ENCODE assay signal across 13 cellular contexts in genomic region chr11:83725718-83726117, GRCh38.
DNase-seq lines count a peak whose midpoint lies in the region; ATAC-seq, FAIRE-seq and TF ChIP-seq lines count a peak whose summit lies in the region.
"Had no signal": no experiment of that assay in that cellular context is flagged by ENCODE, and none has a peak within 500 bp of the region (broad histone marks: within the 10 kb centered on the region; RNA-seq: fewer than 3 reads in every experiment).

No MANE protein-coding gene starts in this region.

- H3K79me2 ChIP-seq in K562 (ENCODE audit: control insufficient read depth, insufficient read depth, low read length) (no peaks in the 10 kb centered on the region), osteoblast (ENCODE audit: insufficient read depth, low read length) (no peaks in the 10 kb centered on the region)

- TF ChIP-seq POLR2A in K562 (conservative IDR thresholded peaks at IDR 0.05): no peak

- H3K4me1 Mint-ChIP-seq in activated naive CD4-positive, alpha-beta T cell treated with anti-CD3 and anti-CD28 coated beads for 36 hours (ENCODE audit: low read depth): peaks cover 8% of the 10 kb centered on the region

- CTCF ChIA-PET in K562 (lab: Yijun Ruan, JAX; ENCODE audit: low intra/inter-chr PET ratio): no interaction called here
- CTCF ChIA-PET in activated naive CD4-positive, alpha-beta T cell treated with anti-CD3 and anti-CD28 coated beads for 36 hours (lab: Charles Lee): interaction anchor here (0.6 to 0.7 kb wide), 4 partner anchors 30 to 1043 kb away, joined by 3 read pairs; no protein-coding TSS in a partner anchor

- H3K27me3 ChIP-seq in K562 (ENCODE audit: control insufficient read depth in 2 of 2, insufficient read depth in 2 of 2, low read length in 2 of 2): no peaks in the 10 kb centered on the region
- no peaks in the 10 kb centered on the region for H3K27me3 ChIP-seq in osteoblast (ENCODE audit: insufficient read depth, low read length)

- intact Hi-C loops in K562 (cut with micrococcal nuclease): loop anchor here (10.0 kb wide), 1 partner anchor 491 kb away; no protein-coding TSS in a partner anchor
- intact Hi-C loops in activated naive CD4-positive, alpha-beta T cell treated with anti-CD3 and anti-CD28 coated beads for 36 hours (cut with micrococcal nuclease): loop anchor here (10.0 kb wide), 3 partner anchors 621 to 1041 kb away; partner anchors contain the start of genes DDIAS and PRCP

- no peak overlapping the region for H3K9ac ChIP-seq in K562 (ENCODE audit: insufficient read depth in 1 of 2, low read depth in 2 of 2, low read length in 2 of 2)

- peak; percentile 71 for ATAC-seq in HG02884 (IDR thresholded peaks at IDR 0.05; ENCODE audit: unreplicated experiment)
- no peak for ATAC-seq in K562
- ATAC-seq: activated CD8-positive, alpha-beta memory T cell treated with anti-CD3 and anti-CD28 coated beads, Interleukin-2, amount 10 ng/mL, durations not matched to agents 7 days and 5 days; effector memory CD8-positive, alpha-beta T cell had no signal

- no peaks in the 10 kb centered on the region for H3K9me1 ChIP-seq in K562 (ENCODE audit: control insufficient read depth, insufficient read depth, low read length)

- in situ Hi-C loops in GM13976 (cut with MboI; ENCODE audit: low sequenced_read_pairs, unreplicated experiment): no loop called here
- in situ Hi-C loops in K562 (cut with MboI): no loop called here

- H3K4me3 ChIP-seq in K562: no peak overlapping the region
- H3K4me3 ChIP-seq in osteoblast (ENCODE audit: insufficient read depth, low read length): no peak overlapping the region

- no peaks in the 10 kb centered on the region for H3K9me3 Mint-ChIP-seq in activated naive CD4-positive, alpha-beta T cell treated with anti-CD3 and anti-CD28 coated beads for 36 hours
- H3K9me3 Mint-ChIP-seq: effector memory CD8-positive, alpha-beta T cell had no signal

- no peak overlapping the region for H3K4me2 ChIP-seq in K562 (ENCODE audit: insufficient read depth, low read length)
- peak overlapping the region; percentile 91 for H3K4me2 ChIP-seq in osteoblast (ENCODE audit: insufficient read depth, low read length)

- H3K27me3 Mint-ChIP-seq in activated naive CD4-positive, alpha-beta T cell treated with anti-CD3 and anti-CD28 coated beads for 36 hours (ENCODE audit: low read depth): peaks cover 13% of the 10 kb centered on the region

- H3K27ac Mint-ChIP-seq in activated naive CD4-positive, alpha-beta T cell treated with anti-CD3 and anti-CD28 coated beads for 36 hours: no peak overlapping the region
- H3K27ac Mint-ChIP-seq: activated CD8-positive, alpha-beta memory T cell treated with anti-CD3 and anti-CD28 coated beads, Interleukin-2, amount 10 ng/mL, durations not matched to agents 7 days and 5 days; effector memory CD8-positive, alpha-beta T cell had no signal

- TF ChIP-seq CTCF in GM13976 (IDR thresholded peaks at IDR 0.05; ENCODE audit: borderline replicate concordance, control extremely low read depth, extremely low read depth, insufficient read depth, missing control alignments) (no peak), K562 (IDR thresholded peaks at IDR 0.05 in 2 of 3, conservative IDR thresholded peaks at IDR 0.05 in 1 of 3; ENCODE audit: insufficient read depth in 2 of 3, low read depth in 1 of 3, low read length in 3 of 3) (no peak), osteoblast (IDR thresholded peaks at IDR 0.05; ENCODE audit: extremely low read depth, low read depth, low read length) (no peak)

- H4K20me1 ChIP-seq in K562 (replicated peaks; ENCODE audit: control insufficient read depth, insufficient read depth, low read length) (no peaks in the 10 kb centered on the region), osteoblast (ENCODE audit: insufficient read depth, low read length) (no peaks in the 10 kb centered on the region)

- TF ChIP-seq RAD21 in K562 (CRISPR knock-in tag; conservative IDR thresholded peaks at IDR 0.05 in 1 of 2, IDR thresholded peaks at IDR 0.05 in 1 of 2): no peak

- BruUV-seq in K562 (replicated peaks; lab: Mats Ljungman, UMichigan): no TSS peak

- H3K27ac ChIP-seq in K562 (ENCODE audit: extremely low read depth, low read depth, low read length) (no peak overlapping the region), osteoblast (ENCODE audit: low read depth, low read length) (no peak overlapping the region)

- WGBS in K562 (ENCODE audit: insufficient coverage, low coverage, missing lambda C conversion rate): 6% methylated on average over 4 of the region's 4 CpGs

- FAIRE-seq in K562 (lab: Jason Lieb, UNC) (no peak), HTR-8/SVneo (lab: Jason Lieb, UNC) (no peak)

- no peaks in the 10 kb centered on the region for H3K9me3 ChIP-seq in K562 (replicated peaks; ENCODE audit: control insufficient read depth, insufficient read depth, low read depth, low read length)
- H3K9me3 ChIP-seq in osteoblast (ENCODE audit: low read depth, low read length): no peaks in the 10 kb centered on the region

- no peak for TF ChIP-seq EP300 in K562 (IDR thresholded peaks at IDR 0.05; ENCODE audit: low read length)

- H3K36me3 Mint-ChIP-seq in activated naive CD4-positive, alpha-beta T cell treated with anti-CD3 and anti-CD28 coated beads for 36 hours (ENCODE audit: low read depth): no peaks in the 10 kb centered on the region
- H3K36me3 Mint-ChIP-seq: activated CD8-positive, alpha-beta memory T cell treated with anti-CD3 and anti-CD28 coated beads, Interleukin-2, amount 10 ng/mL, durations not matched to agents 7 days and 5 days had no signal

- no peaks in the 10 kb centered on the region; a peak in 1 of 5 replicates for H3K4me1 ChIP-seq in K562 (replicated peaks in 1 of 2; ENCODE audit: control insufficient read depth in 2 of 2, insufficient read depth in 2 of 2, low read length in 2 of 2)
- peaks cover 3% of the 10 kb centered on the region for H3K4me1 ChIP-seq in osteoblast (ENCODE audit: insufficient read depth, low read length)

- POLR2A ChIA-PET in K562 (lab: Yijun Ruan, JAX): no interaction called here

- H2AFZ ChIP-seq in K562 (ENCODE audit: low read depth, low read length) (no peak overlapping the region), osteoblast (ENCODE audit: low read length) (no peak overlapping the region)

- H3K36me3 ChIP-seq in K562 (ENCODE audit: control insufficient read depth, insufficient read depth, low read length) (no peaks in the 10 kb centered on the region), osteoblast (ENCODE audit: insufficient read depth, low read length) (no peaks in the 10 kb centered on the region)

- DNase-seq in GM13976 (ENCODE audit: low spot score) (peak; percentile 22), K562 (ENCODE audit: extremely low read depth in 1 of 4, low spot score in 3 of 4) (no peak), osteoblast (ENCODE audit: insufficient read length, low spot score, missing footprints) (peak; percentile 26), LoVo (ENCODE audit: low spot score) (no peak), islet precursor cell (no peak), HTR-8/SVneo (ENCODE audit: insufficient read length, low spot score) (no peak)
- no peak for DNase-seq in activated naive CD4-positive, alpha-beta T cell treated with anti-CD3 and anti-CD28 coated beads for 36 hours
- DNase-seq: activated CD8-positive, alpha-beta memory T cell treated with anti-CD3 and anti-CD28 coated beads, Interleukin-2, amount 10 ng/mL, durations not matched to agents 7 days and 5 days; amniotic stem cell; effector memory CD8-positive, alpha-beta T cell; KG1; T-helper 9 cell had no signal

- H3K4me3 Mint-ChIP-seq in activated naive CD4-positive, alpha-beta T cell treated with anti-CD3 and anti-CD28 coated beads for 36 hours: no peak overlapping the region
- H3K4me3 Mint-ChIP-seq: activated CD8-positive, alpha-beta memory T cell treated with anti-CD3 and anti-CD28 coated beads, Interleukin-2, amount 10 ng/mL, durations not matched to agents 7 days and 5 days; effector memory CD8-positive, alpha-beta T cell had no signal

TF ChIP-seq in K562, 482 proteins besides CTCF, POLR2A, EP300 and RAD21:
- TF ChIP-seq RFX1 (IDR thresholded peaks at IDR 0.05): peak; percentile 69
- TF ChIP-seq BMI1 (IDR thresholded peaks at IDR 0.05; ENCODE audit: low read length): no peak

Comparison
In these comparisons a context has a peak if more than half of its experiments do, and no peak if none do; other contexts are left out.
1. DNase-seq: peak in GM13976 (single experiment) and osteoblast (single experiment); none in K562 (0 of 4), LoVo (single experiment), activated naive CD4-positive, alpha-beta T cell treated with anti-CD3 and anti-CD28 coated beads for 36 hours (single experiment), islet precursor cell (single experiment) and HTR-8/SVneo (single experiment).